1 cellular context compared by ENCODE assay signal in genomic region chr4:105609819-105610218, GRCh38. TPM values are rescaled to one million over a fixed set of nuclear protein-coding genes. Genes with fewer than 3 reads are reported as not detected.
"Had no signal": no experiment of that assay in that cellular context is flagged by ENCODE, and none has a peak within 500 bp of the region (broad histone marks: within the 10 kb centered on the region; RNA-seq: fewer than 3 reads in every experiment).

No MANE protein-coding gene starts in this region.

RNA-seq across cellular contexts. Expression of gene ARHGEF38, which starts 57.4 kb away (rescaled TPM):
- total RNA-seq: G401 had no signal
